In genomic region chr12:49131051-49131972, GRCh38 we compare ENCODE assay signal across 1 cellular context.
A peak's percentile ranks its signal among the peaks of the same experiment; 100 is the strongest.
TF ChIP-seq lines count a peak whose summit lies in the region.

TSS of gene TUBA1B (minus strand) at chr12:49131395. CDS start at chr12:49131300, 95 bp downstream.

TF ChIP-seq in K562, 482 proteins besides CTCF, POLR2A, EP300 and RAD21 (continued from another document and continues in another):
- TF ChIP-seq STAT6 (CRISPR knock-in tag; IDR thresholded peaks at IDR 0.05), result no peak
- no peak for TF ChIP-seq THRA (IDR thresholded peaks at IDR 0.05)
- no peak for TF ChIP-seq ZNF79 (CRISPR knock-in tag; IDR thresholded peaks at IDR 0.05; ENCODE audit: low read depth)
- no peak for TF ChIP-seq ZNF12 (CRISPR knock-in tag; IDR thresholded peaks at IDR 0.05)
- TF ChIP-seq PCBP1 (IDR thresholded peaks at IDR 0.05; ENCODE audit: low read depth, low read length, poor library complexity, severe bottlenecking), result peak; percentile 97
- peak; percentile 91 for TF ChIP-seq TAF7 (tag; IDR thresholded peaks at IDR 0.05)
- no peak for TF ChIP-seq CBX8 (IDR thresholded peaks at IDR 0.05; ENCODE audit: borderline replicate concordance, extremely low read depth, low read depth, low read length, poor library complexity, severe bottlenecking)
- TF ChIP-seq, protein P1, sequence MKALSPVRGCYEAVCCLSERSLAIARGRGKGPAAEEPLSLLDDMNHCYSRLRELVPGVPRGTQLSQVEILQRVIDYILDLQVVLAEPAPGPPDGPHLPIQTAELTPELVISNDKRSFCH (CRISPR knock-in tag; IDR thresholded peaks at IDR 0.05), result no peak
- TF ChIP-seq, protein P1 (tag; IDR thresholded peaks at IDR 0.05), result no peak
- no peak; the same call in none of the 2 replicates for TF ChIP-seq NR4A1 (CRISPR knock-in tag; IDR thresholded peaks at IDR 0.05)
- no peak for TF ChIP-seq NR4A1 (tag; IDR thresholded peaks at IDR 0.05)
- no peak for TF ChIP-seq CHAMP1 (IDR thresholded peaks at IDR 0.05)
- TF ChIP-seq ZNF280B (CRISPR knock-in tag; IDR thresholded peaks at IDR 0.05), result no peak
- TF ChIP-seq ZNF274 (IDR thresholded peaks at IDR 0.05; ENCODE audit: borderline replicate concordance, low read depth, low read length), result no peak
- TF ChIP-seq HMGXB4 (CRISPR knock-in tag; IDR thresholded peaks at IDR 0.05), result no peak
- TF ChIP-seq RCOR1 (IDR thresholded peaks at IDR 0.05; ENCODE audit: borderline replicate concordance in 1 of 2, low read depth in 2 of 2, low read length in 2 of 2), result no peak; a peak in 1 of 4 replicates
- TF ChIP-seq HLTF (IDR thresholded peaks at IDR 0.05), result 0 out of 2 replicates have a peak, but pooled peaks have one; percentile 53
- TF ChIP-seq PTRF (tag; IDR thresholded peaks at IDR 0.05), result no peak
- TF ChIP-seq NEUROD1 (IDR thresholded peaks at IDR 0.05; ENCODE audit: borderline replicate concordance, low read depth, low read length, partially characterized antibody), result peak; percentile 8
- peak; percentile 31 for TF ChIP-seq SIRT6 (IDR thresholded peaks at IDR 0.05; ENCODE audit: low read depth, low read length)
- no peak for TF ChIP-seq JUNB (CRISPR knock-in tag; conservative IDR thresholded peaks at IDR 0.05)
- no peak for TF ChIP-seq TSC22D4 (tag; IDR thresholded peaks at IDR 0.05)
- no peak for TF ChIP-seq FOSL1 (tag; conservative IDR thresholded peaks at IDR 0.05)
- no peak for TF ChIP-seq DIDO1 (tag; IDR thresholded peaks at IDR 0.05; ENCODE audit: low read depth)
- no peak for TF ChIP-seq CEBPG (CRISPR knock-in tag; IDR thresholded peaks at IDR 0.05)
- TF ChIP-seq CEBPG (tag; conservative IDR thresholded peaks at IDR 0.05 in 1 of 2, IDR thresholded peaks at IDR 0.05 in 1 of 2), result no peak
- TF ChIP-seq, protein P2, sequence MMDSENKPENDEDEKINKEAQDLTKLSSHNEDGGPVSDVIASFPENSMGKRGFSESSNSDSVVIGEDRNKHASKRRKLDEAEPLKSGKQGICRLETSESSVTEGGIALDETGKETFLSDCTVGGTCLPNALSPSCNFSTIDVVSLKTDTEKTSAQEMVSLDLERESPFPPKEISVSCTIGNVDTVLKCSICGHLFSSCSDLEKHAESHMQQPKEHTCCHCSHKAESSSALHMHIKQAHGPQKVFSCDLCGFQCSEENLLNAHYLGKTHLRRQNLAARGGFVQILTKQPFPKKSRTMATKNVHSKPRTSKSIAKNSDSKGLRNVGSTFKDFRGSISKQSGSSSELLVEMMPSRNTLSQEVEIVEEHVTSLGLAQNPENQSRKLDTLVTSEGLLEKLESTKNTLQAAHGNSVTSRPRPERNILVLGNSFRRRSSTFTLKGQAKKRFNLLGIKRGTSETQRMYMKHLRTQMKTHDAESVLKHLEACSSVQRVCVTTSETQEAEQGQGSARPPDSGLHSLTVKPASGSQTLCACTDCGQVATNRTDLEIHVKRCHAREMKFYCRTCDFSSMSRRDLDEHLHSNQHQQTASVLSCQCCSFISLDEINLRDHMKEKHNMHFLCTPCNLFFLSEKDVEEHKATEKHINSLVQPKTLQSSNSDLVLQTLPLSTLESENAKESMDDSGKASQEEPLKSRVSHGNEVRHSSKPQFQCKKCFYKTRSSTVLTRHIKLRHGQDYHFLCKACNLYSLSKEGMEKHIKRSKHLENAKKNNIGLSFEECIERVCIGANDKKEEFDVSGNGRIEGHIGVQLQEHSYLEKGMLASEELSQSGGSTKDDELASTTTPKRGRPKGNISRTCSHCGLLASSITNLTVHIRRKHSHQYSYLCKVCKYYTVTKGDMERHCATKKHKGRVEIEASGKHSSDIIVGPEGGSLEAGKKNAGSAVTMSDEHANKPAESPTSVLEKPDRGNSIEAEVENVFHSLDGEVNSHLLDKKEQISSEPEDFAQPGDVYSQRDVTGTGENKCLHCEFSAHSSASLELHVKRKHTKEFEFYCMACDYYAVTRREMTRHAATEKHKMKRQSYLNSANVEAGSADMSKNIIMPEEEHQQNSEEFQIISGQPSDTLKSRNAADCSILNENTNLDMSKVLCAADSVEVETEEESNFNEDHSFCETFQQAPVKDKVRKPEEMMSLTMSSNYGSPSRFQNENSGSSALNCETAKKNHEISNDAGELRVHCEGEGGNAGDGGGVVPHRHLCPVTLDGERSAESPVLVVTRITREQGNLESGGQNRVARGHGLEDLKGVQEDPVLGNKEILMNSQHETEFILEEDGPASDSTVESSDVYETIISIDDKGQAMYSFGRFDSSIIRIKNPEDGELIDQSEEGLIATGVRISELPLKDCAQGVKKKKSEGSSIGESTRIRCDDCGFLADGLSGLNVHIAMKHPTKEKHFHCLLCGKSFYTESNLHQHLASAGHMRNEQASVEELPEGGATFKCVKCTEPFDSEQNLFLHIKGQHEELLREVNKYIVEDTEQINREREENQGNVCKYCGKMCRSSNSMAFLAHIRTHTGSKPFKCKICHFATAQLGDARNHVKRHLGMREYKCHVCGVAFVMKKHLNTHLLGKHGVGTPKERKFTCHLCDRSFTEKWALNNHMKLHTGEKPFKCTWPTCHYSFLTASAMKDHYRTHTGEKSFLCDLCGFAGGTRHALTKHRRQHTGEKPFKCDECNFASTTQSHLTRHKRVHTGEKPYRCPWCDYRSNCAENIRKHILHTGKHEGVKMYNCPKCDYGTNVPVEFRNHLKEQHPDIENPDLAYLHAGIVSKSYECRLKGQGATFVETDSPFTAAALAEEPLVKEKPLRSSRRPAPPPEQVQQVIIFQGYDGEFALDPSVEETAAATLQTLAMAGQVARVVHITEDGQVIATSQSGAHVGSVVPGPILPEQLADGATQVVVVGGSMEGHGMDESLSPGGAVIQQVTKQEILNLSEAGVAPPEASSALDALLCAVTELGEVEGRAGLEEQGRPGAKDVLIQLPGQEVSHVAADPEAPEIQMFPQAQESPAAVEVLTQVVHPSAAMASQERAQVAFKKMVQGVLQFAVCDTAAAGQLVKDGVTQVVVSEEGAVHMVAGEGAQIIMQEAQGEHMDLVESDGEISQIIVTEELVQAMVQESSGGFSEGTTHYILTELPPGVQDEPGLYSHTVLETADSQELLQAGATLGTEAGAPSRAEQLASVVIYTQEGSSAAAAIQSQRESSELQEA (IDR thresholded peaks at IDR 0.05; ENCODE audit: low read depth), result no peak
- TF ChIP-seq, protein P3, sequence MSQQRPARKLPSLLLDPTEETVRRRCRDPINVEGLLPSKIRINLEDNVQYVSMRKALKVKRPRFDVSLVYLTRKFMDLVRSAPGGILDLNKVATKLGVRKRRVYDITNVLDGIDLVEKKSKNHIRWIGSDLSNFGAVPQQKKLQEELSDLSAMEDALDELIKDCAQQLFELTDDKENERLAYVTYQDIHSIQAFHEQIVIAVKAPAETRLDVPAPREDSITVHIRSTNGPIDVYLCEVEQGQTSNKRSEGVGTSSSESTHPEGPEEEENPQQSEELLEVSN (IDR thresholded peaks at IDR 0.05; ENCODE audit: borderline replicate concordance in 1 of 2, extremely low read depth in 1 of 2, insufficient read depth in 1 of 2, insufficient read length in 1 of 2, low read depth in 1 of 2, low read length in 1 of 2, poor library complexity in 1 of 2, severe bottlenecking in 1 of 2), result peak; percentile 93 to 97
- peak; percentile 26; the same call in 1 of the 2 replicates for TF ChIP-seq ATF7 (IDR thresholded peaks at IDR 0.05)
- peak; percentile 20; the same call in 1 of the 2 replicates for TF ChIP-seq BHLHE40 (IDR thresholded peaks at IDR 0.05; ENCODE audit: low read length)
- TF ChIP-seq EGR1 (conservative IDR thresholded peaks at IDR 0.05), result no peak
- no peak for TF ChIP-seq KLF10 (CRISPR knock-in tag; IDR thresholded peaks at IDR 0.05)
- TF ChIP-seq KAT7 (CRISPR knock-in tag; IDR thresholded peaks at IDR 0.05; ENCODE audit: borderline replicate concordance), result peak; percentile 51; the same call in 1 of the 2 replicates
- TF ChIP-seq RHOXF2B (CRISPR knock-in tag; conservative IDR thresholded peaks at IDR 0.05), result no peak; the same call in 1 of the 2 replicates
- TF ChIP-seq NFE2L1 (tag; IDR thresholded peaks at IDR 0.05; ENCODE audit: borderline replicate concordance, low read depth), result no peak
- no peak for TF ChIP-seq SIN3B (IDR thresholded peaks at IDR 0.05; ENCODE audit: low read depth)
- no peak; the same call in 1 of the 2 replicates for TF ChIP-seq TCF3 (CRISPR knock-in tag; IDR thresholded peaks at IDR 0.05)
- TF ChIP-seq E2F3 (CRISPR knock-in tag; IDR thresholded peaks at IDR 0.05), result no peak
- TF ChIP-seq ZNF282 (CRISPR knock-in tag; IDR thresholded peaks at IDR 0.05), result no peak; the same call in 1 of the 2 replicates
- TF ChIP-seq LARP7 (IDR thresholded peaks at IDR 0.05), result 0 out of 2 replicates have a peak, but pooled peaks have one; percentile 44
- TF ChIP-seq SIX5 (IDR thresholded peaks at IDR 0.05; ENCODE audit: borderline replicate concordance in 1 of 2, insufficient read depth in 1 of 2, low read depth in 1 of 2, low read length in 2 of 2), result no peak
- TF ChIP-seq RBM34 (IDR thresholded peaks at IDR 0.05; ENCODE audit: borderline replicate concordance, insufficient read depth, low read length), result no peak
- TF ChIP-seq KLF1 (tag; IDR thresholded peaks at IDR 0.05), result peak; percentile 48; the same call in 1 of the 2 replicates
